In genomic region chr4:77156912-77157858, GRCh38 we compare ENCODE assay signal across 1 cellular context.
TF ChIP-seq lines count a peak whose summit lies in the region.

A gene with protein sequence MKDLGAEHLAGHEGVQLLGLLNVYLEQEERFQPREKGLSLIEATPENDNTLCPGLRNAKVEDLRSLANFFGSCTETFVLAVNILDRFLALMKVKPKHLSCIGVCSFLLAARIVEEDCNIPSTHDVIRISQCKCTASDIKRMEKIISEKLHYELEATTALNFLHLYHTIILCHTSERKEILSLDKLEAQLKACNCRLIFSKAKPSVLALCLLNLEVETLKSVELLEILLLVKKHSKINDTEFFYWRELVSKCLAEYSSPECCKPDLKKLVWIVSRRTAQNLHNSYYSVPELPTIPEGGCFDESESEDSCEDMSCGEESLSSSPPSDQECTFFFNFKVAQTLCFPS (plus strand): TSS chr4:77157207. CDS start chr4:77158533, 1,326 bp downstream.

TF ChIP-seq in HepG2, 621 proteins besides CTCF, POLR2A, EP300 and RAD21 (continued from another document and continues in another):
- TF ChIP-seq, protein P1, sequence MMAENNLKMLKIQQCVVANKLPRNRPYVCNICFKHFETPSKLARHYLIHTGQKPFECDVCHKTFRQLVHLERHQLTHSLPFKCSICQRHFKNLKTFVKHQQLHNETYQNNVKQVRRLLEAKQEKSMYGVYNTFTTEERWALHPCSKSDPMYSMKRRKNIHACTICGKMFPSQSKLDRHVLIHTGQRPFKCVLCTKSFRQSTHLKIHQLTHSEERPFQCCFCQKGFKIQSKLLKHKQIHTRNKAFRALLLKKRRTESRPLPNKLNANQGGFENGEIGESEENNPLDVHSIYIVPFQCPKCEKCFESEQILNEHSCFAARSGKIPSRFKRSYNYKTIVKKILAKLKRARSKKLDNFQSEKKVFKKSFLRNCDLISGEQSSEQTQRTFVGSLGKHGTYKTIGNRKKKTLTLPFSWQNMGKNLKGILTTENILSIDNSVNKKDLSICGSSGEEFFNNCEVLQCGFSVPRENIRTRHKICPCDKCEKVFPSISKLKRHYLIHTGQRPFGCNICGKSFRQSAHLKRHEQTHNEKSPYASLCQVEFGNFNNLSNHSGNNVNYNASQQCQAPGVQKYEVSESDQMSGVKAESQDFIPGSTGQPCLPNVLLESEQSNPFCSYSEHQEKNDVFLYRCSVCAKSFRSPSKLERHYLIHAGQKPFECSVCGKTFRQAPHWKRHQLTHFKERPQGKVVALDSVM (CRISPR knock-in tag; IDR thresholded peaks at IDR 0.05), result peak; percentile 91
- peak; percentile 4 for TF ChIP-seq MED8 (CRISPR knock-in tag; IDR thresholded peaks at IDR 0.05; ENCODE audit: insufficient replicate concordance)
- TF ChIP-seq ZNF292 (CRISPR knock-in tag; IDR thresholded peaks at IDR 0.05; ENCODE audit: borderline replicate concordance, low read depth), result no peak
- TF ChIP-seq NR2F6 (IDR thresholded peaks at IDR 0.05), result peak; percentile 26; the same call in 1 of the 2 replicates
- no peak for TF ChIP-seq NR2F6 (CRISPR knock-in tag; IDR thresholded peaks at IDR 0.05)
- peak; percentile 87 for TF ChIP-seq AGO2 (optimal IDR thresholded peaks at IDR 0.05; ENCODE audit: low read depth, low read length)
- peak; percentile 97; the same call in 1 of the 2 replicates for TF ChIP-seq ZSCAN5A (CRISPR knock-in tag; IDR thresholded peaks at IDR 0.05; ENCODE audit: borderline replicate concordance)
- TF ChIP-seq ZNF18 (CRISPR knock-in tag; IDR thresholded peaks at IDR 0.05; ENCODE audit: insufficient replicate concordance), result no peak
- TF ChIP-seq KAT2B (IDR thresholded peaks at IDR 0.05; ENCODE audit: borderline replicate concordance, low read depth, low read length), result no peak
- no peak for TF ChIP-seq FUBP1 (CRISPR knock-in tag; IDR thresholded peaks at IDR 0.05; ENCODE audit: borderline replicate concordance)
- TF ChIP-seq TOPORS (CRISPR knock-in tag; IDR thresholded peaks at IDR 0.05), result peak; percentile 88; the same call in 1 of the 2 replicates
- peak; percentile 60; the same call in 1 of the 2 replicates for TF ChIP-seq ZNF788 (CRISPR knock-in tag; IDR thresholded peaks at IDR 0.05; ENCODE audit: borderline replicate concordance)
- TF ChIP-seq ZNF496 (CRISPR knock-in tag; IDR thresholded peaks at IDR 0.05; ENCODE audit: insufficient replicate concordance), result no peak
- no peak for TF ChIP-seq ZNF616 (CRISPR knock-in tag; IDR thresholded peaks at IDR 0.05; ENCODE audit: low read depth)
- TF ChIP-seq EEA1 (CRISPR knock-in tag; IDR thresholded peaks at IDR 0.05; ENCODE audit: borderline replicate concordance), result peak; percentile 91
- TF ChIP-seq DMTF1 (CRISPR knock-in tag; IDR thresholded peaks at IDR 0.05), result no peak
- no peak for TF ChIP-seq PLRG1 (conservative IDR thresholded peaks at IDR 0.05)
- no peak for TF ChIP-seq ZNF644 (CRISPR knock-in tag; IDR thresholded peaks at IDR 0.05; ENCODE audit: low read depth)
- no peak for TF ChIP-seq ZNF737 (CRISPR knock-in tag; IDR thresholded peaks at IDR 0.05; ENCODE audit: borderline replicate concordance)
- no peak for TF ChIP-seq HOXA5 (CRISPR knock-in tag; IDR thresholded peaks at IDR 0.05)
- no peak for TF ChIP-seq ZNF547 (CRISPR knock-in tag; IDR thresholded peaks at IDR 0.05)
- peak; percentile 24 for TF ChIP-seq NFYC (CRISPR knock-in tag; IDR thresholded peaks at IDR 0.05)
- no peak; the same call in 1 of the 2 replicates for TF ChIP-seq ZBTB21 (CRISPR knock-in tag; IDR thresholded peaks at IDR 0.05)
- TF ChIP-seq TERF1 (CRISPR knock-in tag; IDR thresholded peaks at IDR 0.05), result no peak
- TF ChIP-seq SIX4 (CRISPR knock-in tag; IDR thresholded peaks at IDR 0.05), result no peak
- TF ChIP-seq ZNF558 (CRISPR knock-in tag; IDR thresholded peaks at IDR 0.05; ENCODE audit: borderline replicate concordance), result peak; percentile 83; the same call in 1 of the 2 replicates
- no peak for TF ChIP-seq CBX2 (IDR thresholded peaks at IDR 0.05; ENCODE audit: low read depth, low read length)
- TF ChIP-seq CBX2 (CRISPR knock-in tag; IDR thresholded peaks at IDR 0.05; ENCODE audit: low read depth), result peak; percentile 38; the same call in 1 of the 2 replicates
- TF ChIP-seq ZNF503 (CRISPR knock-in tag; IDR thresholded peaks at IDR 0.05), result no peak; the same call in 1 of the 2 replicates
- 0 out of 2 replicates have a peak, but pooled peaks have one; percentile 48 for TF ChIP-seq XBP1 (CRISPR knock-in tag; IDR thresholded peaks at IDR 0.05)
- 0 out of 2 replicates have a peak, but pooled peaks have one; percentile 14 for TF ChIP-seq MEIS1 (CRISPR knock-in tag; IDR thresholded peaks at IDR 0.05; ENCODE audit: borderline replicate concordance)
- TF ChIP-seq FOXJ3 (CRISPR knock-in tag; IDR thresholded peaks at IDR 0.05; ENCODE audit: borderline replicate concordance), result peak; percentile 76; the same call in 1 of the 2 replicates
- TF ChIP-seq FOXK1 (CRISPR knock-in tag; IDR thresholded peaks at IDR 0.05; ENCODE audit: borderline replicate concordance, low read depth), result peak; percentile 94
- TF ChIP-seq ZNF790 (CRISPR knock-in tag; IDR thresholded peaks at IDR 0.05; ENCODE audit: borderline replicate concordance), result 0 out of 2 replicates have a peak, but pooled peaks have one; percentile 26
- peak; percentile 84 for TF ChIP-seq CREM (IDR thresholded peaks at IDR 0.05)
- no peak for TF ChIP-seq CREM (CRISPR knock-in tag; IDR thresholded peaks at IDR 0.05)
- TF ChIP-seq ZNF7 (CRISPR knock-in tag; IDR thresholded peaks at IDR 0.05), result no peak
- TF ChIP-seq CBX1 (IDR thresholded peaks at IDR 0.05; ENCODE audit: low read depth), result no peak
- TF ChIP-seq NAIF1 (CRISPR knock-in tag; IDR thresholded peaks at IDR 0.05; ENCODE audit: borderline replicate concordance), result 0 out of 2 replicates have a peak, but pooled peaks have one; percentile 11
- no peak for TF ChIP-seq HNRNPUL1 (IDR thresholded peaks at IDR 0.05; ENCODE audit: low read depth, low read length)
- TF ChIP-seq, protein P2, sequence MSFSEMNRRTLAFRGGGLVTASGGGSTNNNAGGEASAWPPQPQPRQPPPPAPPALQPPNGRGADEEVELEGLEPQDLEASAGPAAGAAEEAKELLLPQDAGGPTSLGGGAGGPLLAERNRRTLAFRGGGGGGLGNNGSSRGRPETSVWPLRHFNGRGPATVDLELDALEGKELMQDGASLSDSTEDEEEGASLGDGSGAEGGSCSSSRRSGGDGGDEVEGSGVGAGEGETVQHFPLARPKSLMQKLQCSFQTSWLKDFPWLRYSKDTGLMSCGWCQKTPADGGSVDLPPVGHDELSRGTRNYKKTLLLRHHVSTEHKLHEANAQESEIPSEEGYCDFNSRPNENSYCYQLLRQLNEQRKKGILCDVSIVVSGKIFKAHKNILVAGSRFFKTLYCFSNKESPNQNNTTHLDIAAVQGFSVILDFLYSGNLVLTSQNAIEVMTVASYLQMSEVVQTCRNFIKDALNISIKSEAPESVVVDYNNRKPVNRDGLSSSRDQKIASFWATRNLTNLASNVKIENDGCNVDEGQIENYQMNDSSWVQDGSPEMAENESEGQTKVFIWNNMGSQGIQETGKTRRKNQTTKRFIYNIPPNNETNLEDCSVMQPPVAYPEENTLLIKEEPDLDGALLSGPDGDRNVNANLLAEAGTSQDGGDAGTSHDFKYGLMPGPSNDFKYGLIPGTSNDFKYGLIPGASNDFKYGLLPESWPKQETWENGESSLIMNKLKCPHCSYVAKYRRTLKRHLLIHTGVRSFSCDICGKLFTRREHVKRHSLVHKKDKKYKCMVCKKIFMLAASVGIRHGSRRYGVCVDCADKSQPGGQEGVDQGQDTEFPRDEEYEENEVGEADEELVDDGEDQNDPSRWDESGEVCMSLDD (CRISPR knock-in tag; IDR thresholded peaks at IDR 0.05; ENCODE audit: borderline replicate concordance), result 0 out of 2 replicates have a peak, but pooled peaks have one; percentile 46
- no peak for TF ChIP-seq RCOR2 (CRISPR knock-in tag; IDR thresholded peaks at IDR 0.05)
- no peak for TF ChIP-seq SMARCE1 (IDR thresholded peaks at IDR 0.05; ENCODE audit: borderline replicate concordance)
- TF ChIP-seq ZMYM3 (CRISPR knock-in tag; IDR thresholded peaks at IDR 0.05), result no peak
- peak; percentile 98 for TF ChIP-seq ASH2L (IDR thresholded peaks at IDR 0.05; ENCODE audit: insufficient read length, low read depth, low read length)
- TF ChIP-seq ZNF550 (CRISPR knock-in tag; IDR thresholded peaks at IDR 0.05; ENCODE audit: borderline replicate concordance), result no peak
- TF ChIP-seq ZNF230 (CRISPR knock-in tag; IDR thresholded peaks at IDR 0.05), result no peak
